In the genomic region with DNA sequence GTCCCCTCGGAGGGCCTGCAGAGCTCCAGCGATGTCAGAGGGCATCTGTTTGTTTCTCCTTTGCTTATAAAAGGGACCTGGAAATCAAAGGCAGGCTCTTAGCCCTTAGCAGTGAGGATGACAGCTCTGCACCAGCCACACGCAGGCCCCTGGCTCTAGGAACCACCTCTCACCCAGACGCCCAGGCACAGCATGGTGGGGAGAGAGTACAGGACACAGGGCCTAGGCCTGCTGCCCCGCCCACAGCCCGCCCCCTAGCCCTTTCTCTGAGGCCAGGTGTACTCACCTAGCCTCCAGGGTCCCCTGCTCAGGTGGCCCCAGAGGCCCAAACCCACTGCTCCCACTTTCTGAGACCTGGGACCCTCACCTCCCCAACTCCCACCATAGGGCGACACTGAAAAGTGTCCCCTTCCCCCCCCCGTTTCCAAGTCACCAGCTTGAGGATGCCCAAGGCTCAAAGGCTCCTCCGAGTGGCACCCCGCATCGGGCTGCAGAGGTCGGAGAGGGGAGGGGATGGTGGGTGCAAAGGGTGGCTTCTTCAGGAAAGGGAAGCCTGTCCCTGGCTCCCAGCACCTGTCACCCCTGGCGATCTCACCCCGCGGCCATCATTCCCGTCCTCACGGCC, we compare ENCODE assay signal across 26 cellular contexts. TPM values are rescaled to one million over a fixed set of nuclear protein-coding genes. Genes with fewer than 3 reads are reported as not detected.
DNase-seq lines count a peak whose midpoint lies in the region; ATAC-seq and TF ChIP-seq lines count a peak whose summit lies in the region.
"Had no signal": no experiment of that assay in that cellular context is flagged by ENCODE, and none has a peak within 500 bp of the region (broad histone marks: within the 10 kb centered on the region; RNA-seq: fewer than 3 reads in every experiment).

No MANE protein-coding gene starts in this region.

- no peaks in the 10 kb centered on the region for H3K36me3 ChIP-seq in GM23338 (ENCODE audit: insufficient read depth)
- no peaks in the 10 kb centered on the region for H3K36me3 ChIP-seq in Loucy (ENCODE audit: insufficient read depth, low read length)
- no peaks in the 10 kb centered on the region for H3K36me3 ChIP-seq in iPS DF 6.9 (ENCODE audit: control insufficient read depth, insufficient read depth, low read length)
- no peaks in the 10 kb centered on the region for H3K36me3 ChIP-seq in neural progenitor cell
- no peaks in the 10 kb centered on the region for H3K36me3 ChIP-seq in CD4-positive, alpha-beta memory T cell (ENCODE audit: insufficient read depth, low read length)
- no peaks in the 10 kb centered on the region for H3K36me3 ChIP-seq in CD8-positive, alpha-beta T cell (ENCODE audit: insufficient read depth, low read length)
- H3K36me3 ChIP-seq: colonic mucosa, heart left ventricle, pancreas, transverse colon had no signal

- TF ChIP-seq CTCF in GM23338 (conservative IDR thresholded peaks at IDR 0.05; ENCODE audit: low read depth in 2 of 2) (no peak), Loucy (conservative IDR thresholded peaks at IDR 0.05; ENCODE audit: low read length) (no peak), neural progenitor cell (IDR thresholded peaks at IDR 0.05) (no peak)
- no peak for TF ChIP-seq CTCF in CD8-positive, alpha-beta T cell (IDR thresholded peaks at IDR 0.05)

- peak overlapping the region; percentile 87 for H3K4me2 ChIP-seq in GM23338
- peak overlapping the region; percentile 22 for H3K4me2 ChIP-seq in Loucy (ENCODE audit: low read depth, low read length, poor library complexity, severe bottlenecking)
- H3K4me2 ChIP-seq in neural progenitor cell: peak overlapping the region; percentile 82

- H3K9ac ChIP-seq in Loucy (ENCODE audit: low read depth, low read length, poor library complexity, severe bottlenecking): no peak overlapping the region
- H3K9ac ChIP-seq in neural progenitor cell: no peak overlapping the region

- peak; percentile 77 for DNase-seq in GM23338 (ENCODE audit: low spot score)
- DNase-seq in iPS DF 6.9 (ENCODE audit: low read depth, low spot score): no peak
- no peak for DNase-seq in neural progenitor cell (ENCODE audit: low spot score)
- DNase-seq in NCI-H1417 treated with DMSO at 0.1 percent for 48 hours (lab: John Stamatoyannopoulos, UW): no peak
- no peak for DNase-seq in CD4-positive, alpha-beta memory T cell
- DNase-seq in GOT3 (lab: John Stamatoyannopoulos, UW): no peak
- DNase-seq in CD8-positive, alpha-beta T cell: no peak
- DNase-seq: activated B cell treated with CpG ODN at 0.5 μM for 24 hours; activated CD8-positive, alpha-beta T cell treated with anti-CD3 and anti-CD28 coated beads, Interleukin-2, amount 10 ng/mL, durations not matched to agents 7 days and 5 days; activated naive CD8-positive, alpha-beta T cell treated with anti-CD3 and anti-CD28 coated beads, Interleukin-2, amount 10 ng/mL, durations not matched to agents 7 days and 5 days; activated T-cell treated with anti-CD3 and anti-CD28 coated beads, Interleukin-2, amount 50 U/mL, for 24 hours; body of pancreas; colonic mucosa; heart left ventricle; left cardiac atrium; mucosa of descending colon; NCI-H1092; NCI-H2107; OCI-M1; SHP77; stimulated activated naive CD4-positive, alpha-beta T cell; transverse colon had no signal

- intact Hi-C loops in CD4-positive, alpha-beta memory T cell (cut with micrococcal nuclease): no loop called here
- intact Hi-C loops in CD8-positive, alpha-beta T cell (cut with DNase I, micrococcal nuclease): no loop called here

- H3K27ac Mint-ChIP-seq in GM23338 (no peak overlapping the region), neural progenitor cell (no peak overlapping the region)
- H3K27ac Mint-ChIP-seq in CD4-positive, alpha-beta memory T cell: no peak overlapping the region
- H3K27ac Mint-ChIP-seq in CD8-positive, alpha-beta T cell: no peak overlapping the region
- H3K27ac Mint-ChIP-seq: activated B cell treated with CpG ODN at 0.5 μM for 24 hours; activated CD8-positive, alpha-beta T cell treated with anti-CD3 and anti-CD28 coated beads, Interleukin-2, amount 10 ng/mL, durations not matched to agents 7 days and 5 days; activated naive CD8-positive, alpha-beta T cell treated with anti-CD3 and anti-CD28 coated beads, Interleukin-2, amount 10 ng/mL, durations not matched to agents 7 days and 5 days; activated T-cell treated with anti-CD3 and anti-CD28 coated beads, Interleukin-2, amount 50 U/mL, for 24 hours; T-helper 1 cell treated with Interleukin-12 subunit alpha and Interleukin-12 subunit beta and Interleukin-4 antibody, amounts not matched to agents 30 μg/mL and 1 μg/mL, for 36 hours had no signal

- H3F3A ChIP-seq in GM23338 (replicated peaks; ENCODE audit: low read depth) (no peaks in the 10 kb centered on the region), Loucy (ENCODE audit: low read depth) (no peaks in the 10 kb centered on the region), neural progenitor cell (ENCODE audit: low read depth) (peaks cover 16% of the 10 kb centered on the region)

- H3K9me3 ChIP-seq in Loucy (ENCODE audit: insufficient read depth, low read depth, low read length) (no peaks in the 10 kb centered on the region), iPS DF 6.9 (ENCODE audit: control insufficient read depth, insufficient read depth, low read length) (no peaks in the 10 kb centered on the region), neural progenitor cell (ENCODE audit: low read depth) (no peaks in the 10 kb centered on the region)
- H3K9me3 ChIP-seq in CD4-positive, alpha-beta memory T cell (ENCODE audit: control insufficient read depth in 1 of 2, low read length in 2 of 2): no peaks in the 10 kb centered on the region
- no peaks in the 10 kb centered on the region for H3K9me3 ChIP-seq in CD8-positive, alpha-beta T cell (ENCODE audit: low read length)
- H3K9me3 ChIP-seq: body of pancreas, colonic mucosa, heart left ventricle, mucosa of descending colon, pancreas, transverse colon had no signal

- H3K36me3 Mint-ChIP-seq in GM23338 (ENCODE audit: low read depth) (peaks cover 3% of the 10 kb centered on the region; the same call in 1 of the 3 replicates), neural progenitor cell (peaks cover 2% of the 10 kb centered on the region)
- no peaks in the 10 kb centered on the region for H3K36me3 Mint-ChIP-seq in CD4-positive, alpha-beta memory T cell
- H3K36me3 Mint-ChIP-seq in CD8-positive, alpha-beta T cell: no peaks in the 10 kb centered on the region
- H3K36me3 Mint-ChIP-seq: activated naive CD8-positive, alpha-beta T cell treated with anti-CD3 and anti-CD28 coated beads, Interleukin-2, amount 10 ng/mL, durations not matched to agents 7 days and 5 days had no signal

- peak; percentile 79 for ATAC-seq in GM23338
- ATAC-seq in CD8-positive, alpha-beta T cell: no peak
- ATAC-seq: heart left ventricle, left cardiac atrium had no signal

- peaks cover 3% of the 10 kb centered on the region; the same call in 1 of the 3 replicates for H3K9me3 Mint-ChIP-seq in GM23338
- no peaks in the 10 kb centered on the region for H3K9me3 Mint-ChIP-seq in neural progenitor cell
- H3K9me3 Mint-ChIP-seq in CD4-positive, alpha-beta memory T cell: peaks cover 0 to 1% (median 0%) of the 10 kb centered on the region in 8 donors
- H3K9me3 Mint-ChIP-seq in CD8-positive, alpha-beta T cell: peaks cover 2% of the 10 kb centered on the region
- H3K9me3 Mint-ChIP-seq: activated T-cell treated with anti-CD3 and anti-CD28 coated beads, Interleukin-2, amount 50 U/mL, for 24 hours; T-helper 1 cell treated with Interleukin-12 subunit alpha and Interleukin-12 subunit beta and Interleukin-4 antibody, amounts not matched to agents 30 μg/mL and 1 μg/mL, for 36 hours had no signal

- no CpG with 5 or more reads among the region's 17 CpGs for WGBS in iPS DF 6.9 (ENCODE audit: insufficient coverage, insufficient read length)

- H3K27ac ChIP-seq in GM23338 (ENCODE audit: low read depth) (no peak overlapping the region), iPS DF 6.9 (ENCODE audit: low read length) (no peak overlapping the region), neural progenitor cell (no peak overlapping the region)
- no peak overlapping the region for H3K27ac ChIP-seq in CD4-positive, alpha-beta memory T cell (ENCODE audit: low read depth, low read length)
- H3K27ac ChIP-seq in CD8-positive, alpha-beta T cell (ENCODE audit: low read depth, low read length): no peak overlapping the region
- H3K27ac ChIP-seq: body of pancreas, colonic mucosa, heart left ventricle, pancreas, transverse colon had no signal

- POLR2A ChIA-PET in CD4-positive, alpha-beta memory T cell (lab: Charles Lee; ENCODE audit: partially characterized antibody): no interaction called here
- POLR2A ChIA-PET in CD8-positive, alpha-beta T cell (lab: Charles Lee): no interaction called here

- peaks cover 25% of the 10 kb centered on the region for H3K27me3 ChIP-seq in GM23338 (ENCODE audit: insufficient read depth)
- no peaks in the 10 kb centered on the region for H3K27me3 ChIP-seq in Loucy (ENCODE audit: insufficient read depth, low read length, poor library complexity, severe bottlenecking)
- peaks cover 1% of the 10 kb centered on the region; the same call in 1 of the 2 replicates for H3K27me3 ChIP-seq in iPS DF 6.9 (ENCODE audit: control insufficient read depth, insufficient read depth, low read length)
- peaks cover 73% of the 10 kb centered on the region for H3K27me3 ChIP-seq in neural progenitor cell
- H3K27me3 ChIP-seq in CD4-positive, alpha-beta memory T cell (ENCODE audit: insufficient read depth, low read length): no peaks in the 10 kb centered on the region
- no peaks in the 10 kb centered on the region for H3K27me3 ChIP-seq in CD8-positive, alpha-beta T cell (ENCODE audit: insufficient read depth, low read length)

- H4K20me1 ChIP-seq in GM23338 (replicated peaks; ENCODE audit: insufficient read depth) (peaks cover 6% of the 10 kb centered on the region; the same call in 1 of the 2 replicates), Loucy (ENCODE audit: insufficient read depth, low read length, poor library complexity, severe bottlenecking) (no peaks in the 10 kb centered on the region), neural progenitor cell (ENCODE audit: low read depth) (peaks cover 10% of the 10 kb centered on the region)

- H3K9me2 ChIP-seq in GM23338 (ENCODE audit: insufficient read depth): no peaks in the 10 kb centered on the region
- no peaks in the 10 kb centered on the region for H3K9me2 ChIP-seq in Loucy (replicated peaks; ENCODE audit: low read depth, low read length)

- H3K27me3 Mint-ChIP-seq in GM23338 (ENCODE audit: insufficient read depth, low read depth, poor library complexity) (peaks cover 20% of the 10 kb centered on the region), neural progenitor cell (ENCODE audit: insufficient read depth, low read depth) (peaks cover 53% of the 10 kb centered on the region)
- H3K27me3 Mint-ChIP-seq in CD4-positive, alpha-beta memory T cell: peaks cover 29 to 31% of the 10 kb centered on the region in 2 donors
- H3K27me3 Mint-ChIP-seq in CD8-positive, alpha-beta T cell (ENCODE audit: low read depth): peaks cover 21% of the 10 kb centered on the region

- peak overlapping the region; percentile 95 for H2AFZ ChIP-seq in GM23338
- no peak overlapping the region for H2AFZ ChIP-seq in Loucy (ENCODE audit: low read length)
- peak overlapping the region; percentile 99 for H2AFZ ChIP-seq in neural progenitor cell (replicated peaks)

- CTCF ChIA-PET in CD4-positive, alpha-beta memory T cell (lab: Charles Lee; ENCODE audit: partially characterized antibody): no interaction called here
- CTCF ChIA-PET in CD8-positive, alpha-beta T cell (lab: Charles Lee): no interaction called here

- H3K4me3 Mint-ChIP-seq in GM23338: peak overlapping the region; percentile 79
- H3K4me3 Mint-ChIP-seq in neural progenitor cell: peak overlapping the region; percentile 81
- H3K4me3 Mint-ChIP-seq in CD4-positive, alpha-beta memory T cell: no peak overlapping the region
- no peak overlapping the region for H3K4me3 Mint-ChIP-seq in CD8-positive, alpha-beta T cell
- H3K4me3 Mint-ChIP-seq: activated B cell treated with CpG ODN at 0.5 μM for 24 hours; activated CD8-positive, alpha-beta T cell treated with anti-CD3 and anti-CD28 coated beads, Interleukin-2, amount 10 ng/mL, durations not matched to agents 7 days and 5 days; activated naive CD8-positive, alpha-beta T cell treated with anti-CD3 and anti-CD28 coated beads, Interleukin-2, amount 10 ng/mL, durations not matched to agents 7 days and 5 days; activated T-cell treated with anti-CD3 and anti-CD28 coated beads, Interleukin-2, amount 50 U/mL, for 24 hours; T-helper 1 cell treated with Interleukin-12 subunit alpha and Interleukin-12 subunit beta and Interleukin-4 antibody, amounts not matched to agents 30 μg/mL and 1 μg/mL, for 36 hours had no signal

- H3K79me2 ChIP-seq in GM23338 (replicated peaks; ENCODE audit: insufficient read depth) (no peaks in the 10 kb centered on the region), Loucy (ENCODE audit: insufficient read depth, low read length) (no peaks in the 10 kb centered on the region), neural progenitor cell (ENCODE audit: low read depth) (no peaks in the 10 kb centered on the region)

- H3K4me3 ChIP-seq in GM23338 (peak overlapping the region; percentile 77), Loucy (ENCODE audit: low read length, poor library complexity, severe bottlenecking) (no peak overlapping the region), iPS DF 6.9 (ENCODE audit: low read length) (peak overlapping the region; percentile 83), neural progenitor cell (peak overlapping the region; percentile 57)
- no peak overlapping the region for H3K4me3 ChIP-seq in CD4-positive, alpha-beta memory T cell (ENCODE audit: low read length in 2 of 2)
- no peak overlapping the region for H3K4me3 ChIP-seq in CD8-positive, alpha-beta T cell (ENCODE audit: low read depth, low read length)
- H3K4me3 ChIP-seq: body of pancreas, colonic mucosa, mucosa of descending colon had no signal

- H3K4me1 Mint-ChIP-seq in GM23338 (peaks cover 5% of the 10 kb centered on the region; the same call in 2 of the 3 replicates), neural progenitor cell (peaks cover 7% of the 10 kb centered on the region)
- H3K4me1 Mint-ChIP-seq in CD4-positive, alpha-beta memory T cell: peaks cover 0 to 9% (median 6%) of the 10 kb centered on the region in 4 donors
- peaks cover 8% of the 10 kb centered on the region for H3K4me1 Mint-ChIP-seq in CD8-positive, alpha-beta T cell (ENCODE audit: low read depth)

- 0 out of 2 replicates have a peak, but pooled peaks cover 6% of the 10 kb centered on the region for H3K4me1 ChIP-seq in GM23338 (ENCODE audit: insufficient read depth)
- peaks cover 13% of the 10 kb centered on the region for H3K4me1 ChIP-seq in Loucy (ENCODE audit: insufficient read depth, low read length, poor library complexity, severe bottlenecking)
- no peaks in the 10 kb centered on the region for H3K4me1 ChIP-seq in iPS DF 6.9 (ENCODE audit: control insufficient read depth, insufficient read depth, low read length)
- peaks cover 6% of the 10 kb centered on the region for H3K4me1 ChIP-seq in neural progenitor cell
- H3K4me1 ChIP-seq in CD4-positive, alpha-beta memory T cell (ENCODE audit: insufficient read depth, low read length): no peaks in the 10 kb centered on the region
- H3K4me1 ChIP-seq in CD8-positive, alpha-beta T cell (ENCODE audit: insufficient read depth, low read length): no peaks in the 10 kb centered on the region
- H3K4me1 ChIP-seq: colonic mucosa had no signal

RNA-seq across cellular contexts. Expression of a gene that starts 0.7 kb away (rescaled TPM):
- total RNA-seq in GM23338 (2014; rRNA removed; shearing (Covaris generic)): 7.8 and 8.7 TPM in 2 replicates
- polyA plus RNA-seq in GM23338 (2016; fragmentation: Nextera tagmentation; extraction: Ambion mirVana): 4.3 TPM in 2 replicates
- total RNA-seq in neural progenitor cell (ENCODE audit: low replicate concordance): 0.88 and 1.6 TPM in 2 replicates
- under 1 TPM; 0.22 to 0.38 TPM for total RNA-seq in CD4-positive, alpha-beta memory T cell
- under 1 TPM; 0.91 to 0.94 TPM for polyA plus RNA-seq in CD4-positive, alpha-beta memory T cell
- under 1 TPM in 1 of 2 experiments, not detected in 1; 0.14 TPM for total RNA-seq in CD8-positive, alpha-beta T cell
- total RNA-seq: activated B cell treated with CpG ODN at 0.5 μM for 24 hours; activated CD8-positive, alpha-beta T cell treated with anti-CD3 and anti-CD28 coated beads, Interleukin-2, amount 10 ng/mL, durations not matched to agents 7 days and 5 days; Daoy had no signal

RNA-seq across cellular contexts. Expression of a gene that starts 42.9 kb away (rescaled TPM):
- not detected in 2 replicates for total RNA-seq in GM23338 (2014; rRNA removed; shearing (Covaris generic))
- polyA plus RNA-seq in GM23338 (2016; fragmentation: Nextera tagmentation; extraction: Ambion mirVana): not detected in 2 replicates
- not detected in 2 replicates for total RNA-seq in neural progenitor cell (ENCODE audit: low replicate concordance)
- total RNA-seq in CD4-positive, alpha-beta memory T cell: not detected
- not detected for polyA plus RNA-seq in CD4-positive, alpha-beta memory T cell
- not detected for total RNA-seq in CD8-positive, alpha-beta T cell
- total RNA-seq: activated B cell treated with CpG ODN at 0.5 μM for 24 hours; activated CD8-positive, alpha-beta T cell treated with anti-CD3 and anti-CD28 coated beads, Interleukin-2, amount 10 ng/mL, durations not matched to agents 7 days and 5 days; activated naive CD8-positive, alpha-beta T cell treated with anti-CD3 and anti-CD28 coated beads, Interleukin-2, amount 10 ng/mL, durations not matched to agents 7 days and 5 days; body of pancreas; colonic mucosa; Daoy; heart left ventricle; left cardiac atrium; mucosa of descending colon; pancreas; transverse colon had no signal
- polyA plus RNA-seq: heart left ventricle, pancreas had no signal

Comparison
In these comparisons a context has a peak if more than half of its experiments do, and no peak if none do; other contexts are left out.
1. H3K4me2 ChIP-seq: peak in every context shown above with its lines; median percentile 87 in GM23338; 82 in neural progenitor cell; 22 in Loucy.
2. H3K4me3 ChIP-seq: peak in GM23338 (single experiment), iPS DF 6.9 (single experiment) and neural progenitor cell (single experiment); none in Loucy (single experiment), CD4-positive, alpha-beta memory T cell (0 of 2) and CD8-positive, alpha-beta T cell (single experiment).
3. H3K4me3 Mint-ChIP-seq: peak in GM23338 (single experiment) and neural progenitor cell (single experiment); none in CD4-positive, alpha-beta memory T cell (0 of 8) and CD8-positive, alpha-beta T cell (single experiment).